ENCODE assay signal across 28 cellular contexts in the genomic region with DNA sequence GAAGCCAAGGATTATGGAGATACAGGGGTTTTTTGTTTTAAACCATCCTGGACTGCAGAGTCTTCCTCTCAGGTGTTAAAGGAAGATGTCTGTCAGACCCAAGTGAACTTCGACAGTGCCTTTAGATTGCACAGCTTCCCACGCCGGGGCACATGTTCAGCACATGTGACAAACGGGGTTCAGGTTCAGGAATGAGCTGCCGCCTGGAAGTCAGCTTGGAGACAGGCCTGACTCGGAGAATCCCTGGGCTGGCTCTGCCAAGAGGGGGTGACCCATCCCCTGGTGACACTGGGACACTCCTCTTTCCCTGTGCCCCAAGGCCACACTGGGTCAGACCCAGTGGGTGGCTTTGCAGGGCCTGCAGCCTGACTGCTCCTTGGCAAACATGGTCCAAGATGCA.
"Had no signal": no experiment of that assay in that cellular context is flagged by ENCODE, and none has a peak within 500 bp of the region (broad histone marks: within the 10 kb centered on the region; RNA-seq: fewer than 3 reads in every experiment).

No MANE protein-coding gene starts in this region.

- H3K9me3 Mint-ChIP-seq: stimulated activated naive CD8-positive, alpha-beta T cell treated with anti-CD3 and anti-CD28 coated beads, Interleukin-15, Interleukin-2, amounts not matched to agents 100 ng/mL and 50 ng/mL, for 24 hours had no signal

- H3K36me3 Mint-ChIP-seq: naive B cell; stimulated activated effector memory CD8-positive, alpha-beta T cell treated with anti-CD3 and anti-CD28 coated beads, Interleukin-12 subunit alpha, Interleukin-12 subunit beta, amount 100 ng/mL, for 72 hours; stimulated activated naive B cell treated with anti-CD40 and anti-IgM and Interleukin-4, amounts not matched to agents 10 μg/mL and 1 μg/mL and 100 μg/mL, for 72 hours had no signal

- DNase-seq: naive B cell; naive thymus-derived CD8-positive, alpha-beta T cell; nephron progenitor cell; nucleus accumbens; retina; small intestine; stimulated activated CD4-positive, alpha-beta T cell treated with anti-CD3 and anti-CD28 coated beads, Interleukin-15, amount 100 ng/mL, for 24 hours; stimulated activated CD4-positive, alpha-beta T cell treated with anti-CD3 and anti-CD28 coated beads, Interleukin-2, amount 100 ng/mL, for 24 hours; stimulated activated CD4-positive, alpha-beta T cell treated with anti-CD3 and anti-CD28 coated beads, Interleukin-2, amount 100 ng/mL, for 48 hours; stimulated activated CD4-positive, alpha-beta T cell treated with anti-CD3 and anti-CD28 coated beads, Interleukin-4, amount 100 ng/mL, for 24 hours; stimulated activated naive B cell treated with anti-CD40 and anti-IgM and Interleukin-4, amounts not matched to agents 10 μg/mL and 1 μg/mL and 100 μg/mL, for 72 hours; stimulated activated naive CD4-positive, alpha-beta T cell treated with Interleukin-2 at 50 U/mL for 16 hours; stomach; thyroid gland; trophoblast cell; upper lobe of left lung had no signal

- H3K9me3 ChIP-seq: neutrophil, pancreas, prostate gland, thoracic aorta, thyroid gland had no signal

- H3K36me3 ChIP-seq: neutrophil, pancreas, prostate gland, right atrium auricular region, stomach, thoracic aorta, thyroid gland, tibial nerve, upper lobe of left lung had no signal

- H3K4me3 Mint-ChIP-seq: naive thymus-derived CD8-positive, alpha-beta T cell; natural killer cell treated with Interleukin-12 subunit alpha and Interleukin-12 subunit beta and Interleukin-15 and Interleukin-18, amount 100 ng/mL, for 72 hours; nephron progenitor cell; neural crest cell; stimulated activated effector memory CD8-positive, alpha-beta T cell treated with anti-CD3 and anti-CD28 coated beads, Interleukin-12 subunit alpha, Interleukin-12 subunit beta, amount 100 ng/mL, for 72 hours; stimulated activated naive B cell treated with anti-CD40 and anti-IgM and Interleukin-4, amounts not matched to agents 10 μg/mL and 1 μg/mL and 100 μg/mL, for 72 hours; stimulated activated naive CD8-positive, alpha-beta T cell treated with anti-CD3 and anti-CD28 coated beads, Interleukin-15, Interleukin-2, amounts not matched to agents 100 ng/mL and 50 ng/mL, for 24 hours had no signal

- H3K27ac Mint-ChIP-seq: naive B cell; naive thymus-derived CD8-positive, alpha-beta T cell; natural killer cell treated with Interleukin-12 subunit alpha and Interleukin-12 subunit beta and Interleukin-15 and Interleukin-18, amount 100 ng/mL, for 72 hours; nephron progenitor cell; stimulated activated effector memory CD8-positive, alpha-beta T cell treated with anti-CD3 and anti-CD28 coated beads, Interleukin-12 subunit alpha, Interleukin-12 subunit beta, amount 100 ng/mL, for 72 hours; stimulated activated naive B cell treated with anti-CD40 and anti-IgM and Interleukin-4, amounts not matched to agents 10 μg/mL and 1 μg/mL and 100 μg/mL, for 72 hours; stimulated activated naive CD8-positive, alpha-beta T cell treated with anti-CD3 and anti-CD28 coated beads, Interleukin-15, Interleukin-2, amounts not matched to agents 100 ng/mL and 50 ng/mL, for 24 hours had no signal

- H3K27ac ChIP-seq: neutrophil, pancreas, prostate gland, right atrium auricular region, stomach, thoracic aorta, thyroid gland, tibial nerve, upper lobe of left lung had no signal

- FAIRE-seq: pancreas, small intestine, urothelium cell line had no signal

- H3K4me1 ChIP-seq: pancreas, prostate gland, right atrium auricular region, stomach, thyroid gland, tibial nerve, upper lobe of left lung had no signal

- H3K27me3 ChIP-seq: pancreas, right atrium auricular region, thyroid gland, tibial nerve, upper lobe of left lung had no signal

- ATAC-seq: naive thymus-derived CD8-positive, alpha-beta T cell; natural killer cell treated with Interleukin-12 subunit alpha and Interleukin-12 subunit beta and Interleukin-15 and Interleukin-18, amount 100 ng/mL, for 72 hours; pancreas; sciatic nerve; stimulated activated effector memory CD8-positive, alpha-beta T cell treated with anti-CD3 and anti-CD28 coated beads, Interleukin-12 subunit alpha, Interleukin-12 subunit beta, amount 100 ng/mL, for 72 hours; stimulated activated naive B cell treated with anti-CD40 and anti-IgM and Interleukin-4, amounts not matched to agents 10 μg/mL and 1 μg/mL and 100 μg/mL, for 72 hours had no signal

- H3K4me3 ChIP-seq: pancreas, prostate gland, right atrium auricular region, stomach, thoracic aorta, thyroid gland, tibial nerve, upper lobe of left lung had no signal
